40 cellular contexts compared by ENCODE assay signal in genomic region chr5:12357596-12357995, GRCh38.
"Had no signal": no experiment of that assay in that cellular context is flagged by ENCODE, and none has a peak within 500 bp of the region (broad histone marks: within the 10 kb centered on the region; RNA-seq: fewer than 3 reads in every experiment).

No MANE protein-coding gene starts in this region.

- H3K36me3 Mint-ChIP-seq: activated naive CD4-positive, alpha-beta T cell treated with anti-CD3 and anti-CD28 coated beads, Interleukin-2, amount 10 ng/mL, durations not matched to agents 7 days and 5 days; activated naive CD4-positive, alpha-beta T cell treated with anti-CD3 and anti-CD28 coated beads, Interleukin-2, amount 50 U/mL, for 24 hours; activated naive CD8-positive, alpha-beta T cell; activated naive CD8-positive, alpha-beta T cell treated with anti-CD3 and anti-CD28 coated beads for 36 hours; activated naive CD8-positive, alpha-beta T cell treated with anti-CD3 and anti-CD28 coated beads, Interleukin-2, amount 10 ng/mL, durations not matched to agents 7 days and 5 days; brain had no signal

- H3K27me3 Mint-ChIP-seq: activated naive CD4-positive, alpha-beta T cell treated with anti-CD3 and anti-CD28 coated beads, Interleukin-2, amount 10 ng/mL, durations not matched to agents 7 days and 5 days; activated naive CD4-positive, alpha-beta T cell treated with anti-CD3 and anti-CD28 coated beads, Interleukin-2, amount 50 U/mL, for 24 hours; activated naive CD8-positive, alpha-beta T cell; activated naive CD8-positive, alpha-beta T cell treated with anti-CD3 and anti-CD28 coated beads for 36 hours; activated naive CD8-positive, alpha-beta T cell treated with anti-CD3 and anti-CD28 coated beads, Interleukin-2, amount 10 ng/mL, durations not matched to agents 7 days and 5 days; activated naive CD8-positive, alpha-beta T cell treated with anti-CD3 and anti-CD28 coated beads, Interleukin-2, amount 50 U/mL, for 24 hours; activated T-cell treated with anti-CD3 and anti-CD28 coated beads, Interleukin-2, amount 50 U/mL, for 24 hours; activated T-helper 17 cell treated with anti-CD3 and anti-CD28 coated beads, Interleukin-2, amount 50 U/mL, for 72 hours; brain; central memory CD8-positive, alpha-beta T cell had no signal

- H3K9me3 ChIP-seq: adrenal gland, ascending aorta, body of pancreas had no signal

- H3K4me1 Mint-ChIP-seq: activated naive CD4-positive, alpha-beta T cell treated with anti-CD3 and anti-CD28 coated beads, Interleukin-2, amount 10 ng/mL, durations not matched to agents 7 days and 5 days; activated naive CD4-positive, alpha-beta T cell treated with anti-CD3 and anti-CD28 coated beads, Interleukin-2, amount 50 U/mL, for 24 hours; activated naive CD8-positive, alpha-beta T cell treated with anti-CD3 and anti-CD28 coated beads for 36 hours; activated naive CD8-positive, alpha-beta T cell treated with anti-CD3 and anti-CD28 coated beads, Interleukin-2, amount 10 ng/mL, durations not matched to agents 7 days and 5 days; activated naive CD8-positive, alpha-beta T cell treated with anti-CD3 and anti-CD28 coated beads, Interleukin-2, amount 50 U/mL, for 24 hours; activated T-helper 17 cell treated with anti-CD3 and anti-CD28 coated beads, Interleukin-2, amount 50 U/mL, for 72 hours; brain; central memory CD8-positive, alpha-beta T cell had no signal

- H3K4me3 Mint-ChIP-seq: activated naive CD4-positive, alpha-beta T cell treated with anti-CD3 and anti-CD28 coated beads for 36 hours; activated naive CD4-positive, alpha-beta T cell treated with anti-CD3 and anti-CD28 coated beads, Interleukin-2, amount 10 ng/mL, durations not matched to agents 7 days and 5 days; activated naive CD4-positive, alpha-beta T cell treated with anti-CD3 and anti-CD28 coated beads, Interleukin-2, amount 50 U/mL, for 24 hours; activated naive CD8-positive, alpha-beta T cell; activated naive CD8-positive, alpha-beta T cell treated with anti-CD3 and anti-CD28 coated beads for 36 hours; activated naive CD8-positive, alpha-beta T cell treated with anti-CD3 and anti-CD28 coated beads, Interleukin-2, amount 10 ng/mL, durations not matched to agents 7 days and 5 days; activated naive CD8-positive, alpha-beta T cell treated with anti-CD3 and anti-CD28 coated beads, Interleukin-2, amount 50 U/mL, for 24 hours; activated T-cell treated with anti-CD3 and anti-CD28 coated beads, Interleukin-2, amount 50 U/mL, for 24 hours; activated T-cell treated with anti-CD3 and anti-CD28 coated beads, Interleukin-2, amount 50 U/mL, for 4 hours; activated T-cell treated with anti-CD3 and anti-CD28 coated beads, Interleukin-2, amount 50 U/mL, for 72 hours; activated T-helper 1 cell treated with anti-CD3 and anti-CD28 coated beads, Interleukin-12 subunit alpha, Interleukin-12 subunit beta, Interleukin-2, Interleukin-4 antibody, amounts not matched to agents 30 ng/mL and 10 ng/mL and 1 ng/mL, durations not matched to agents 14 hours and 24 hours and 36 hours; activated T-helper 17 cell treated with anti-CD3 and anti-CD28 coated beads, Interleukin-2, amount 50 U/mL, for 72 hours; brain; central memory CD8-positive, alpha-beta T cell had no signal

- DNase-seq: activated effector memory CD4-positive, alpha-beta T cell treated with anti-CD3 and anti-CD28 coated beads, Interleukin-2, amount 50 U/mL, for 16 hours; activated effector memory CD4-positive, alpha-beta T cell treated with Interleukin-2 at 50 U/mL for 16 hours; activated gamma-delta T cell; activated gamma-delta T cell treated with Interleukin-2 at 50 U/mL for 16 hours; activated naive CD4-positive, alpha-beta T cell; activated naive CD4-positive, alpha-beta T cell treated with anti-CD3 and anti-CD28 coated beads for 36 hours; activated naive CD4-positive, alpha-beta T cell treated with anti-CD3 and anti-CD28 coated beads, Interleukin-2, amount 10 ng/mL, durations not matched to agents 7 days and 5 days; activated naive CD4-positive, alpha-beta T cell treated with anti-CD3 and anti-CD28 coated beads, Interleukin-2, amount 50 U/mL, for 16 hours; activated naive CD4-positive, alpha-beta T cell treated with Interleukin-2 at 50 U/mL for 16 hours; activated naive CD8-positive, alpha-beta T cell treated with anti-CD3 and anti-CD28 coated beads for 36 hours; activated naive CD8-positive, alpha-beta T cell treated with anti-CD3 and anti-CD28 coated beads, Interleukin-2, amount 10 ng/mL, durations not matched to agents 7 days and 5 days; activated naive CD8-positive, alpha-beta T cell treated with anti-CD3 and anti-CD28 coated beads, Interleukin-2, amount 50 U/mL, for 24 hours; activated T-cell treated with anti-CD3 and anti-CD28 coated beads for 4 hours; activated T-cell treated with anti-CD3 and anti-CD28 coated beads, Interleukin-2, amount 50 U/mL, for 1 hour; activated T-cell treated with anti-CD3 and anti-CD28 coated beads, Interleukin-2, amount 50 U/mL, for 24 hours; activated T-cell treated with anti-CD3 and anti-CD28 coated beads, Interleukin-2, amount 50 U/mL, for 4 hours; activated T-cell treated with anti-CD3 and anti-CD28 coated beads, Interleukin-2, amount 50 U/mL, for 48 hours; activated T-cell treated with anti-CD3 and anti-CD28 coated beads, Interleukin-2, amount 50 U/mL, for 72 hours; adrenal gland; amniotic stem cell; amygdala; anterior cingulate cortex; aorta; body of pancreas; brain microvascular endothelial cell; caudate nucleus; central memory CD4-positive, alpha-beta T cell; cerebellar nuclear complex had no signal

- FAIRE-seq: bronchial epithelial cell, colon had no signal

- H3K27ac ChIP-seq: adrenal gland, ascending aorta, body of pancreas, brain microvascular endothelial cell, breast epithelium, cardiac muscle cell had no signal

- H3K27ac Mint-ChIP-seq: activated naive CD4-positive, alpha-beta T cell treated with anti-CD3 and anti-CD28 coated beads for 36 hours; activated naive CD4-positive, alpha-beta T cell treated with anti-CD3 and anti-CD28 coated beads, Interleukin-2, amount 10 ng/mL, durations not matched to agents 7 days and 5 days; activated naive CD4-positive, alpha-beta T cell treated with anti-CD3 and anti-CD28 coated beads, Interleukin-2, amount 50 U/mL, for 24 hours; activated naive CD4-positive, alpha-beta T cell treated with anti-CD3 and anti-CD28 coated beads, Interleukin-2, amount 50 U/mL, for 72 hours; activated naive CD8-positive, alpha-beta T cell; activated naive CD8-positive, alpha-beta T cell treated with anti-CD3 and anti-CD28 coated beads for 36 hours; activated naive CD8-positive, alpha-beta T cell treated with anti-CD3 and anti-CD28 coated beads, Interleukin-2, amount 10 ng/mL, durations not matched to agents 7 days and 5 days; activated naive CD8-positive, alpha-beta T cell treated with anti-CD3 and anti-CD28 coated beads, Interleukin-2, amount 50 U/mL, for 24 hours; activated T-cell treated with anti-CD3 and anti-CD28 coated beads, Interleukin-2, amount 50 U/mL, for 24 hours; activated T-cell treated with anti-CD3 and anti-CD28 coated beads, Interleukin-2, amount 50 U/mL, for 72 hours; activated T-helper 1 cell treated with anti-CD3 and anti-CD28 coated beads, Interleukin-12 subunit alpha, Interleukin-12 subunit beta, Interleukin-2, Interleukin-4 antibody, amounts not matched to agents 30 ng/mL and 10 ng/mL and 1 ng/mL, durations not matched to agents 14 hours and 24 hours and 36 hours; activated T-helper 17 cell treated with anti-CD3 and anti-CD28 coated beads, Interleukin-2, amount 50 U/mL, for 72 hours; brain had no signal

- ATAC-seq: activated naive CD4-positive, alpha-beta T cell treated with anti-CD3 and anti-CD28 coated beads, Interleukin-2, amount 50 U/mL, for 72 hours; activated naive CD8-positive, alpha-beta T cell treated with anti-CD3 and anti-CD28 coated beads, Interleukin-2, amount 50 U/mL, for 24 hours; activated T-cell treated with anti-CD3 and anti-CD28 coated beads, Interleukin-2, amount 50 U/mL, for 4 hours; activated T-cell treated with anti-CD3 and anti-CD28 coated beads, Interleukin-2, amount 50 U/mL, for 72 hours; activated T-helper 17 cell treated with anti-CD3 and anti-CD28 coated beads, Interleukin-2, amount 50 U/mL, for 72 hours; body of pancreas had no signal

- H3K4me3 ChIP-seq: adrenal gland, ascending aorta, body of pancreas, breast epithelium, cardiac muscle cell had no signal

- H3K4me1 ChIP-seq: adrenal gland, ascending aorta, body of pancreas, breast epithelium had no signal

- H3K36me3 ChIP-seq: adrenal gland, ascending aorta, brain microvascular endothelial cell, breast epithelium, cardiac muscle cell had no signal

- H3K27me3 ChIP-seq: adrenal gland, ascending aorta, body of pancreas, brain microvascular endothelial cell, breast epithelium, cardiac muscle cell had no signal
